ENCODE assay signal across 8 cellular contexts in the genomic region with DNA sequence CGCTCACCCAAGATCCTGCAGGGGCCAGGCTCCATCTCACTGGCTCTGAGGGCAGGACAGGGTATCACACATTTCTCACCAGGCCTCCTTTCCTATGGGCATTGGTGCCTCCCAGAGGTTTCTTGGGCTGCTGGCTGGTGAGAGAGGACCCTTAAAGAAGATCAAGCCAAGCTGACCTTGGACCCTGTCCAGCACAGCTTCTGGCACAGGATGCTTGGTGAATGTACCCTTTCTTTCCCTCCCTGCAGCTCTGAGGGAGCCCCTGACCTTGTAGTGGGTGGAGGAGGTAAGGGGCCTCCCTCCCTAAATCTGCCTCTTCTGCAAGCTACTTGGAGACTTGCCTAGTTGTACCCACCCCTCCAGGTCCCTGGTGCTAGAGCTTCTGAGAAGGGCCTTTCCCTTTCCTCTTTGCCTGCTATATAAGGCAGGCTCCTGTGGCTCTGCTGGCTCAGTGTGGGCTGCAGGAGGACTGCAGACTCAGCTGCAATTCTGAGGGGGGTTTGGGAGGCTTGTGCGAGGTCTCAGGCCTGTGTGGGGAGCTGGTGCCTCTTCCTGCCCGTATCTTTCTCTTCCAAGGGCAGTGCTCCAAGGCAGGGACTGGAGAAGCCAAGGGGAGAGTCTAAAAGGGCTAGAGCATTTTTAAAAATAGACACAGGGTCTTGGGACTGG. TPM values are rescaled to one million over a fixed set of nuclear protein-coding genes. Genes with fewer than 3 reads are reported as not detected.
DNase-seq lines count a peak whose midpoint lies in the region; ATAC-seq and TF ChIP-seq lines count a peak whose summit lies in the region.

No MANE protein-coding gene starts in this region.

- DNase-seq in WTC11 (ENCODE audit: low spot score) (no peak), Right ventricle myocardium inferior (ENCODE audit: missing footprints) (peak; percentile 66), NCI-H2081 treated with DMSO at 0.1 percent for 48 hours (lab: John Stamatoyannopoulos, UW) (no peak), NCI-H82 (lab: John Stamatoyannopoulos, UW) (no peak), germinal center (ENCODE audit: low spot score) (no peak)

- peak overlapping the region; percentile 60; the same call in 1 of the 2 replicates for H3K27ac Mint-ChIP-seq in WTC11

- CTCF ChIA-PET in HEK293 (lab: Yijun Ruan, JAX) = interaction anchor here (0.5 to 1.0 kb wide), 4 partner anchors 18 to 733 kb away, joined by 3 to 4 read pairs (median 3); no protein-coding TSS in a partner anchor
- CTCF ChIA-PET in WTC11 (lab: Charles Lee) = interaction anchor here (1.3 to 1.5 kb wide), 3 partner anchors 10 to 37 kb away, joined by 3 to 7 read pairs (median 4); no protein-coding TSS in a partner anchor

- no peak overlapping the region for H3K4me3 ChIP-seq in HEK293 (ENCODE audit: low read depth, low read length)
- no peak overlapping the region for H3K4me3 ChIP-seq in skin epidermis

- ATAC-seq in WTC11 (no peak), Right ventricle myocardium inferior (peak; percentile 30), GM21576 (IDR thresholded peaks at IDR 0.05; ENCODE audit: unreplicated experiment) (no peak)

- peaks cover 66% of the 10 kb centered on the region for H3K4me1 Mint-ChIP-seq in WTC11

- H3K4me1 ChIP-seq in HEK293 (ENCODE audit: control insufficient read depth, insufficient read depth, low read length) = peaks cover 4% of the 10 kb centered on the region

- TF ChIP-seq CTCF in HEK293 (tag by site-specific recombination; IDR thresholded peaks at IDR 0.05) (no peak), WTC11 (IDR thresholded peaks at IDR 0.05) (no peak)

- H3K36me3 ChIP-seq in HEK293 (ENCODE audit: control insufficient read depth in 2 of 2, insufficient read depth in 1 of 2, low read length in 2 of 2) = peaks cover 0 to 17% of the 10 kb centered on the region in 2 experiments; a peak in 1 of 3 replicates

- no peak overlapping the region for H3K27ac ChIP-seq in HEK293 (ENCODE audit: extremely low read depth, low read depth, low read length)
- peak overlapping the region in 19 of 21 experiments; percentile 15 to 88 (median 72) for H3K27ac ChIP-seq in skin epidermis

- no peak overlapping the region for H3K4me3 Mint-ChIP-seq in WTC11

- peaks cover 3% of the 10 kb centered on the region; the same call in 1 of the 2 replicates for H3K9me3 Mint-ChIP-seq in WTC11

- no peaks in the 10 kb centered on the region for H3K9me3 ChIP-seq in HEK293 (ENCODE audit: control insufficient read depth, insufficient read depth, low read depth, low read length)

- no peaks in the 10 kb centered on the region for H3K36me3 Mint-ChIP-seq in WTC11

- H3K27me3 Mint-ChIP-seq in WTC11 (ENCODE audit: low read depth) = no peaks in the 10 kb centered on the region; the same call in 1 of the 2 replicates

- POLR2A ChIA-PET in HEK293 (lab: Yijun Ruan, JAX) (interaction anchor here (1.3 kb wide), 1 partner anchor 9 kb away, joined by 3 read pairs; no protein-coding TSS in a partner anchor), WTC11 (lab: Charles Lee) (interaction anchor here (0.7 to 1.2 kb wide), 3 partner anchors 9 to 13 kb away, joined by 3 to 6 read pairs (median 3); no protein-coding TSS in a partner anchor)

- intact Hi-C loops in Right ventricle myocardium inferior (cut with DNase I) = no loop called here

TF ChIP-seq in HEK293, 187 proteins besides CTCF, POLR2A, EP300 and RAD21 (continues in another document):
- TF ChIP-seq ZNF366 (tag by site-specific recombination; conservative IDR thresholded peaks at IDR 0.05) (no peak), ZNF274 (IDR thresholded peaks at IDR 0.05; ENCODE audit: low read length) (no peak), ZNF274 (tag by site-specific recombination; IDR thresholded peaks at IDR 0.05; ENCODE audit: borderline replicate concordance) (no peak), ZIC2 (tag by site-specific recombination; IDR thresholded peaks at IDR 0.05) (0 out of 2 replicates have a peak, but pooled peaks have one; percentile 7), ZNF600 (tag by site-specific recombination; IDR thresholded peaks at IDR 0.05) (no peak), ZNF776 (tag by site-specific recombination; IDR thresholded peaks at IDR 0.05; ENCODE audit: borderline replicate concordance) (no peak), ZNF777 (tag by site-specific recombination; IDR thresholded peaks at IDR 0.05; ENCODE audit: borderline replicate concordance) (no peak)
- TF ChIP-seq, protein P1, sequence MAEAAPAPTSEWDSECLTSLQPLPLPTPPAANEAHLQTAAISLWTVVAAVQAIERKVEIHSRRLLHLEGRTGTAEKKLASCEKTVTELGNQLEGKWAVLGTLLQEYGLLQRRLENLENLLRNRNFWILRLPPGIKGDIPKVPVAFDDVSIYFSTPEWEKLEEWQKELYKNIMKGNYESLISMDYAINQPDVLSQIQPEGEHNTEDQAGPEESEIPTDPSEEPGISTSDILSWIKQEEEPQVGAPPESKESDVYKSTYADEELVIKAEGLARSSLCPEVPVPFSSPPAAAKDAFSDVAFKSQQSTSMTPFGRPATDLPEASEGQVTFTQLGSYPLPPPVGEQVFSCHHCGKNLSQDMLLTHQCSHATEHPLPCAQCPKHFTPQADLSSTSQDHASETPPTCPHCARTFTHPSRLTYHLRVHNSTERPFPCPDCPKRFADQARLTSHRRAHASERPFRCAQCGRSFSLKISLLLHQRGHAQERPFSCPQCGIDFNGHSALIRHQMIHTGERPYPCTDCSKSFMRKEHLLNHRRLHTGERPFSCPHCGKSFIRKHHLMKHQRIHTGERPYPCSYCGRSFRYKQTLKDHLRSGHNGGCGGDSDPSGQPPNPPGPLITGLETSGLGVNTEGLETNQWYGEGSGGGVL (tag by site-specific recombination; IDR thresholded peaks at IDR 0.05) = peak; percentile 72
- TF ChIP-seq, protein P2, sequence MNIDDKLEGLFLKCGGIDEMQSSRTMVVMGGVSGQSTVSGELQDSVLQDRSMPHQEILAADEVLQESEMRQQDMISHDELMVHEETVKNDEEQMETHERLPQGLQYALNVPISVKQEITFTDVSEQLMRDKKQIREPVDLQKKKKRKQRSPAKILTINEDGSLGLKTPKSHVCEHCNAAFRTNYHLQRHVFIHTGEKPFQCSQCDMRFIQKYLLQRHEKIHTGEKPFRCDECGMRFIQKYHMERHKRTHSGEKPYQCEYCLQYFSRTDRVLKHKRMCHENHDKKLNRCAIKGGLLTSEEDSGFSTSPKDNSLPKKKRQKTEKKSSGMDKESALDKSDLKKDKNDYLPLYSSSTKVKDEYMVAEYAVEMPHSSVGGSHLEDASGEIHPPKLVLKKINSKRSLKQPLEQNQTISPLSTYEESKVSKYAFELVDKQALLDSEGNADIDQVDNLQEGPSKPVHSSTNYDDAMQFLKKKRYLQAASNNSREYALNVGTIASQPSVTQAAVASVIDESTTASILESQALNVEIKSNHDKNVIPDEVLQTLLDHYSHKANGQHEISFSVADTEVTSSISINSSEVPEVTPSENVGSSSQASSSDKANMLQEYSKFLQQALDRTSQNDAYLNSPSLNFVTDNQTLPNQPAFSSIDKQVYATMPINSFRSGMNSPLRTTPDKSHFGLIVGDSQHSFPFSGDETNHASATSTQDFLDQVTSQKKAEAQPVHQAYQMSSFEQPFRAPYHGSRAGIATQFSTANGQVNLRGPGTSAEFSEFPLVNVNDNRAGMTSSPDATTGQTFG (tag by site-specific recombination; IDR thresholded peaks at IDR 0.05; ENCODE audit: borderline replicate concordance) = no peak

TF ChIP-seq in WTC11, 78 proteins besides CTCF, POLR2A, EP300 and RAD21 (continues in another document):
- TF ChIP-seq, protein P3, sequence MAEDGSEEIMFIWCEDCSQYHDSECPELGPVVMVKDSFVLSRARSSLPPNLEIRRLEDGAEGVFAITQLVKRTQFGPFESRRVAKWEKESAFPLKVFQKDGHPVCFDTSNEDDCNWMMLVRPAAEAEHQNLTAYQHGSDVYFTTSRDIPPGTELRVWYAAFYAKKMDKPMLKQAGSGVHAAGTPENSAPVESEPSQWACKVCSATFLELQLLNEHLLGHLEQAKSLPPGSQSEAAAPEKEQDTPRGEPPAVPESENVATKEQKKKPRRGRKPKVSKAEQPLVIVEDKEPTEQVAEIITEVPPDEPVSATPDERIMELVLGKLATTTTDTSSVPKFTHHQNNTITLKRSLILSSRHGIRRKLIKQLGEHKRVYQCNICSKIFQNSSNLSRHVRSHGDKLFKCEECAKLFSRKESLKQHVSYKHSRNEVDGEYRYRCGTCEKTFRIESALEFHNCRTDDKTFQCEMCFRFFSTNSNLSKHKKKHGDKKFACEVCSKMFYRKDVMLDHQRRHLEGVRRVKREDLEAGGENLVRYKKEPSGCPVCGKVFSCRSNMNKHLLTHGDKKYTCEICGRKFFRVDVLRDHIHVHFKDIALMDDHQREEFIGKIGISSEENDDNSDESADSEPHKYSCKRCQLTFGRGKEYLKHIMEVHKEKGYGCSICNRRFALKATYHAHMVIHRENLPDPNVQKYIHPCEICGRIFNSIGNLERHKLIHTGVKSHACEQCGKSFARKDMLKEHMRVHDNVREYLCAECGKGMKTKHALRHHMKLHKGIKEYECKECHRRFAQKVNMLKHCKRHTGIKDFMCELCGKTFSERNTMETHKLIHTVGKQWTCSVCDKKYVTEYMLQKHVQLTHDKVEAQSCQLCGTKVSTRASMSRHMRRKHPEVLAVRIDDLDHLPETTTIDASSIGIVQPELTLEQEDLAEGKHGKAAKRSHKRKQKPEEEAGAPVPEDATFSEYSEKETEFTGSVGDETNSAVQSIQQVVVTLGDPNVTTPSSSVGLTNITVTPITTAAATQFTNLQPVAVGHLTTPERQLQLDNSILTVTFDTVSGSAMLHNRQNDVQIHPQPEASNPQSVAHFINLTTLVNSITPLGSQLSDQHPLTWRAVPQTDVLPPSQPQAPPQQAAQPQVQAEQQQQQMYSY (CRISPR knock-in tag; IDR thresholded peaks at IDR 0.05) = no peak
- TF ChIP-seq, protein P4, sequence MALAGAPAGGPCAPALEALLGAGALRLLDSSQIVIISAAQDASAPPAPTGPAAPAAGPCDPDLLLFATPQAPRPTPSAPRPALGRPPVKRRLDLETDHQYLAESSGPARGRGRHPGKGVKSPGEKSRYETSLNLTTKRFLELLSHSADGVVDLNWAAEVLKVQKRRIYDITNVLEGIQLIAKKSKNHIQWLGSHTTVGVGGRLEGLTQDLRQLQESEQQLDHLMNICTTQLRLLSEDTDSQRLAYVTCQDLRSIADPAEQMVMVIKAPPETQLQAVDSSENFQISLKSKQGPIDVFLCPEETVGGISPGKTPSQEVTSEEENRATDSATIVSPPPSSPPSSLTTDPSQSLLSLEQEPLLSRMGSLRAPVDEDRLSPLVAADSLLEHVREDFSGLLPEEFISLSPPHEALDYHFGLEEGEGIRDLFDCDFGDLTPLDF (CRISPR knock-in tag; IDR thresholded peaks at IDR 0.05) = no peak

RNA-seq across cellular contexts. Expression of a gene that starts 11.8 kb away (rescaled TPM):
- total RNA-seq in WTC11 (2021) (36.3 to 40.3 TPM (median 36.8 TPM) in 3 replicates), Right ventricle myocardium inferior (109 TPM)
